17 cellular contexts compared by ENCODE assay signal in genomic region chr18:23072079-23072478, GRCh38.
DNase-seq lines count a peak whose midpoint lies in the region; ATAC-seq and TF ChIP-seq lines count a peak whose summit lies in the region.
"Had no signal": no experiment of that assay in that cellular context is flagged by ENCODE, and none has a peak within 500 bp of the region (broad histone marks: within the 10 kb centered on the region; RNA-seq: fewer than 3 reads in every experiment).

No MANE protein-coding gene starts in this region.

- no peak overlapping the region for H3K27ac ChIP-seq in CD8-positive, alpha-beta T cell (ENCODE audit: low read depth, low read length)
- H3K27ac ChIP-seq: adrenal gland had no signal

- TF ChIP-seq CTCF in CD14-positive monocyte (IDR thresholded peaks at IDR 0.05) = no peak
- no peak for TF ChIP-seq CTCF in CD8-positive, alpha-beta T cell (IDR thresholded peaks at IDR 0.05)

- H3K36me3 ChIP-seq in CD8-positive, alpha-beta T cell (ENCODE audit: insufficient read depth, low read length) = no peaks in the 10 kb centered on the region
- H3K36me3 ChIP-seq: adrenal gland, BE2C, left lung had no signal

- H3K4me1 Mint-ChIP-seq in CD14-positive monocyte (peaks cover 59% of the 10 kb centered on the region), T-cell (peaks cover 66 to 68% (median 68%) of the 10 kb centered on the region in 3 donors), memory B cell (peaks cover 36% of the 10 kb centered on the region)
- peaks cover 63% of the 10 kb centered on the region for H3K4me1 Mint-ChIP-seq in CD8-positive, alpha-beta T cell (ENCODE audit: low read depth)

- peaks cover 0 to 1% (median 0%) of the 10 kb centered on the region in 7 donors for H3K9me3 Mint-ChIP-seq in CD14-positive monocyte
- peaks cover 2% of the 10 kb centered on the region for H3K9me3 Mint-ChIP-seq in CD8-positive, alpha-beta T cell
- H3K9me3 Mint-ChIP-seq in T-cell = peaks cover 0 to 2% (median 2%) of the 10 kb centered on the region in 3 donors
- peaks cover 3% of the 10 kb centered on the region for H3K9me3 Mint-ChIP-seq in memory B cell

- H3K4me3 ChIP-seq in CD8-positive, alpha-beta T cell (ENCODE audit: low read depth, low read length) = peak overlapping the region; percentile 8
- H3K4me3 ChIP-seq: adrenal gland, left lung had no signal

- intact Hi-C loops in CD14-positive monocyte (cut with micrococcal nuclease) = no loop called here
- intact Hi-C loops in CD8-positive, alpha-beta T cell (cut with DNase I, micrococcal nuclease) = loop anchor here (5.0 kb wide), 4 partner anchors 40 to 380 kb away; partner anchors contain the start of gene RIOK3 (in 1 of the 2)

- no peaks in the 10 kb centered on the region for H3K27me3 ChIP-seq in CD8-positive, alpha-beta T cell (ENCODE audit: insufficient read depth, low read length)
- H3K27me3 ChIP-seq: adrenal gland, BE2C, left lung had no signal

- H3K27me3 Mint-ChIP-seq in CD14-positive monocyte (ENCODE audit: low read depth in 3 of 3) = peaks cover 1 to 12% (median 2%) of the 10 kb centered on the region in 3 donors
- H3K27me3 Mint-ChIP-seq in CD8-positive, alpha-beta T cell (ENCODE audit: low read depth) = no peaks in the 10 kb centered on the region
- no peaks in the 10 kb centered on the region for H3K27me3 Mint-ChIP-seq in T-cell
- no peaks in the 10 kb centered on the region for H3K27me3 Mint-ChIP-seq in memory B cell

- no peak for ATAC-seq in CD8-positive, alpha-beta T cell
- ATAC-seq in T-cell (replicated peaks in 1 of 4) = no peak
- no peak for ATAC-seq in memory B cell (ENCODE audit: low read depth)
- ATAC-seq in GM21360 (IDR thresholded peaks at IDR 0.05; ENCODE audit: unreplicated experiment) = no peak

- peaks cover 52% of the 10 kb centered on the region for H3K4me1 ChIP-seq in CD8-positive, alpha-beta T cell (ENCODE audit: insufficient read depth, low read length)
- H3K4me1 ChIP-seq: adrenal gland, BE2C had no signal

- DNase-seq in CD14-positive monocyte (ENCODE audit: low spot score) (no peak), T-cell (no peak), memory B cell (ENCODE audit: low spot score in 2 of 2) (no peak), mesenteric fat pad (ENCODE audit: low spot score) (no peak), NCI-H524 (lab: John Stamatoyannopoulos, UW) (no peak)
- no peak for DNase-seq in CD8-positive, alpha-beta T cell
- DNase-seq: BE2C; cortex of kidney; DMS 273 treated with DMSO at 0.1 percent for 48 hours; glutamatergic neuron; left lung; NCI-H1417; NCI-H510A treated with DMSO at 0.1 percent for 48 hours; stimulated activated CD4-positive, alpha-beta T cell treated with anti-CD3 and anti-CD28 coated beads, Interleukin-4, amount 100 ng/mL, for 1 hour; trophoblast cell had no signal

- CTCF ChIA-PET in CD8-positive, alpha-beta T cell (lab: Charles Lee) = no interaction called here
- CTCF ChIA-PET in T-cell (lab: Charles Lee) = interaction anchor here in 1 of 2 donors (0.6 kb wide), 1 partner anchor 29 kb away, joined by 3 read pairs; no protein-coding TSS in a partner anchor

- no peaks in the 10 kb centered on the region for H3K9me3 ChIP-seq in CD8-positive, alpha-beta T cell (ENCODE audit: low read length)
- H3K9me3 ChIP-seq: adrenal gland, BE2C, left lung had no signal

- H3K4me3 Mint-ChIP-seq in CD14-positive monocyte (no peak overlapping the region), T-cell (peak overlapping the region in 1 of 3 donors; percentile 69), memory B cell (no peak overlapping the region)
- no peak overlapping the region for H3K4me3 Mint-ChIP-seq in CD8-positive, alpha-beta T cell

- H3K36me3 Mint-ChIP-seq in CD14-positive monocyte (peaks cover 0 to 4% of the 10 kb centered on the region in 2 donors), T-cell (peaks cover 2% of the 10 kb centered on the region), memory B cell (no peaks in the 10 kb centered on the region)
- H3K36me3 Mint-ChIP-seq in CD8-positive, alpha-beta T cell = no peaks in the 10 kb centered on the region

- peak overlapping the region in 4 of 7 donors; percentile 70 to 95 (median 88) for H3K27ac Mint-ChIP-seq in CD14-positive monocyte
- H3K27ac Mint-ChIP-seq in CD8-positive, alpha-beta T cell = peak overlapping the region; percentile 85
- peak overlapping the region; percentile 18 to 77 for H3K27ac Mint-ChIP-seq in T-cell
- peak overlapping the region; percentile 12 for H3K27ac Mint-ChIP-seq in memory B cell

- POLR2A ChIA-PET in CD8-positive, alpha-beta T cell (lab: Charles Lee) = no interaction called here
- POLR2A ChIA-PET in T-cell (lab: Charles Lee) = no interaction called here

Comparison
In these comparisons a context has a peak if more than half of its experiments do, and no peak if none do; other contexts are left out.
1. H3K27ac Mint-ChIP-seq: peak in every context shown above with its lines; median percentile 88 in CD14-positive monocyte; 85 in CD8-positive, alpha-beta T cell; 48 in T-cell; 12 in memory B cell.
2. intact Hi-C loops: an anchor here in CD8-positive, alpha-beta T cell (5.0 kb wide); none called in CD14-positive monocyte.